ENCODE assay signal across 8 cellular contexts in the genomic region with DNA sequence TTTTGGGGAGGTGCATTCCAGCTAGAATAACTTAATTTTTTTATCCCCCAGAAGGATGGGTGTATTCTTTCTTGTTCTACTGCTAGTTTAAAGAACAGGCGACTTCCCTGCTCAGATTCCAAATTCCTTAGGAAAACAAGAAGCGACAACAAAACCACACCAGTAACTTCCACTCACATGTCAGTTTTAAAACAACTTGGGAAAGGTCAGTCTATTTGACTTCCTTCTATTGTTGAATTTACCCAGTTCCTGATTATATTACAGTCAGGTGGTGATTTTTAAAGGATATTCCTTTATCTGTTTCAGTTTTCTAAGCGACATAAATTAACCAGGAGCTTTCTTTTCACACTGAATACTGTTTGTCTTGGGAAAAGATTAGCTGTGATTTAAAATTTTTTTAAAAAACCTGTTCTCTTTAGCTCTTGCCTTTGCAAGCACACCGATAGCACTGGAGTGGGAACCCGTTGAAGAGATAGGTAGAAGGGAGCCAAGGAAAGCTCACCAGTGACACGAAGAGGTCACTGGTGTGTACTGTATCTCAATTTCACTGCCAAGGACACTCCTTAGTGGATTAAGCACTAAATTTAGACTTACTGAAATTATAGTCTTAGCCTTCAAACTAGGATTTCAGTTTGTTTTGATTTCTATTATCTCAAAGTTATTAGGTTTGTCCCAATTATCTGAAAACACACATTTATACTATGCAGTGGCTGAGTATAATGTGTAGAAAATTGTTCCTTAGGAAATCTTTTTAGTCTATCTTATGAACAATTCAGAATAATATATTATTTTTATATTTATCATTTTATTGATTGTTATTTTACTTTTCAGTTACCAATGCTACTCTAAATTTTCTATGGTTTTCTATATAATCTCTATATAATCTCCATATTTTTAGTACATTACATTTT. TPM values are rescaled to one million over a fixed set of nuclear protein-coding genes. Genes with fewer than 3 reads are reported as not detected.
DNase-seq lines count a peak whose midpoint lies in the region; ATAC-seq, FAIRE-seq and TF ChIP-seq lines count a peak whose summit lies in the region.

No MANE protein-coding gene starts in this region.

- in situ Hi-C loops in ACHN (cut with HindIII; ENCODE audit: low pct_ligation_motif_present, low pct_unique_long_range_greater_than_20kb, low sequenced_read_pairs): no loop called here
- in situ Hi-C loops in Panc1 (cut with HindIII; ENCODE audit: low pct_unique_long_range_greater_than_20kb, low sequenced_read_pairs): no loop called here

- no peaks in the 10 kb centered on the region for H3K79me2 ChIP-seq in mesendoderm (ENCODE audit: control insufficient read depth, insufficient read depth, low read length)

- no peak overlapping the region for H2AK5ac ChIP-seq in mesendoderm (ENCODE audit: low read length)

- H3K4me2 ChIP-seq in mesendoderm (ENCODE audit: low read length): no peak overlapping the region

- intact Hi-C loops in Panc1 (cut with micrococcal nuclease; ENCODE audit: unreplicated experiment) (loop anchor here (5.0 kb wide), 1 partner anchor 1097 kb away; no protein-coding TSS in a partner anchor), uterus (cut with DNase I; ENCODE audit: low total_unique reads) (no loop called here)

- no peaks in the 10 kb centered on the region for H3K36me3 Mint-ChIP-seq in effector memory CD8-positive, alpha-beta T cell (ENCODE audit: insufficient read depth)

- H3K36me3 ChIP-seq in MG63: no peaks in the 10 kb centered on the region
- no peaks in the 10 kb centered on the region for H3K36me3 ChIP-seq in Panc1 (ENCODE audit: control insufficient read depth, insufficient read depth, low read length)
- no peaks in the 10 kb centered on the region for H3K36me3 ChIP-seq in mesendoderm (ENCODE audit: control insufficient read depth, insufficient read depth, low read length)
- H3K36me3 ChIP-seq in uterus: no peaks in the 10 kb centered on the region

- no peak overlapping the region for H3K4me3 Mint-ChIP-seq in effector memory CD8-positive, alpha-beta T cell

- H2BK15ac ChIP-seq in mesendoderm (replicated peaks; ENCODE audit: low read depth): no peak overlapping the region

- H3K4me1 ChIP-seq in Panc1 (ENCODE audit: control insufficient read depth, insufficient read depth, low read length) (no peaks in the 10 kb centered on the region), mesendoderm (ENCODE audit: control insufficient read depth, low read depth, low read length) (no peaks in the 10 kb centered on the region), uterus (no peaks in the 10 kb centered on the region)

- no peak overlapping the region for H3K4ac ChIP-seq in mesendoderm (ENCODE audit: low read depth, low read length)

- H3K9me3 ChIP-seq in MG63 (0 out of 2 replicates have a peak, but pooled peaks cover 2% of the 10 kb centered on the region), Panc1 (ENCODE audit: control insufficient read depth, insufficient read depth, low read depth, low read length) (no peaks in the 10 kb centered on the region), uterus (no peaks in the 10 kb centered on the region)

- no peak overlapping the region for H3K27ac ChIP-seq in Panc1 (ENCODE audit: low read length)
- no peak overlapping the region for H3K27ac ChIP-seq in mesendoderm (ENCODE audit: low read depth, low read length)
- H3K27ac ChIP-seq in uterus: peak overlapping the region; percentile 22 to 25

- peak; percentile 99 for ATAC-seq in HG02571 (IDR thresholded peaks at IDR 0.05; ENCODE audit: unreplicated experiment)
- peak; percentile 100 for ATAC-seq in Panc1
- ATAC-seq in effector memory CD8-positive, alpha-beta T cell (replicated peaks): peak; percentile 45

- POLR2A ChIA-PET in Panc1 (lab: Charles Lee): no interaction called here

- no peaks in the 10 kb centered on the region for H3K79me1 ChIP-seq in mesendoderm (ENCODE audit: low read length)

- no peak overlapping the region for H4K8ac ChIP-seq in mesendoderm (ENCODE audit: low read depth, low read length)

- no TSS peak for BruUV-seq in Panc1 (replicated peaks; lab: Mats Ljungman, UMichigan)

- H2BK120ac ChIP-seq in mesendoderm (ENCODE audit: low read depth, low read length): no peak overlapping the region

- no peak overlapping the region for H3K23ac ChIP-seq in mesendoderm (ENCODE audit: low read length)

- H4K5ac ChIP-seq in mesendoderm (ENCODE audit: low read length): no peak overlapping the region

- H2BK5ac ChIP-seq in mesendoderm (ENCODE audit: low read length): no peak overlapping the region

- no peak overlapping the region for H3K18ac ChIP-seq in mesendoderm (ENCODE audit: low read length)

- peaks cover 28% of the 10 kb centered on the region in 2 donors for H3K27me3 Mint-ChIP-seq in effector memory CD8-positive, alpha-beta T cell

- TF ChIP-seq POLR2A in GM12891 (IDR thresholded peaks at IDR 0.05; ENCODE audit: low read depth, low read length) (no peak), uterus (IDR thresholded peaks at IDR 0.05) (no peak)

- FAIRE-seq in GM12891 (lab: Jason Lieb, UNC): peak; percentile 92

- H3K27me3 ChIP-seq in MG63: no peaks in the 10 kb centered on the region
- H3K27me3 ChIP-seq in Panc1 (ENCODE audit: control insufficient read depth, insufficient read depth, low read length): no peaks in the 10 kb centered on the region
- no peaks in the 10 kb centered on the region for H3K27me3 ChIP-seq in mesendoderm (ENCODE audit: insufficient read depth, low read length, poor library complexity)
- no peaks in the 10 kb centered on the region for H3K27me3 ChIP-seq in uterus

- WGBS in mesendoderm (ENCODE audit: extremely low coverage, insufficient coverage, low lambda C conversion rate): no CpG with 5 or more reads among the region's 6 CpGs

- no peaks in the 10 kb centered on the region for H3K4me1 Mint-ChIP-seq in effector memory CD8-positive, alpha-beta T cell (ENCODE audit: low read depth in 2 of 2)

- no peak overlapping the region for H3K56ac ChIP-seq in mesendoderm (ENCODE audit: low read length)

- H3K9me3 Mint-ChIP-seq in effector memory CD8-positive, alpha-beta T cell: no peaks in the 10 kb centered on the region

- peak; percentile 79 for DNase-seq in ACHN
- no peak for DNase-seq in GM12891 (ENCODE audit: insufficient read length, low spot score)
- DNase-seq in MG63: peak; percentile 51
- no peak for DNase-seq in Panc1 (ENCODE audit: low read depth, low spot score)
- no peak for DNase-seq in effector memory CD8-positive, alpha-beta T cell
- DNase-seq in mesendoderm: peak; percentile 84
- DNase-seq in uterus: peak; percentile 46 to 55

- H3K4me3 ChIP-seq in MG63: no peak overlapping the region
- no peak overlapping the region for H3K4me3 ChIP-seq in Panc1 (ENCODE audit: low read depth in 2 of 2, low read length in 2 of 2)
- no peak overlapping the region for H3K4me3 ChIP-seq in mesendoderm (ENCODE audit: low read length)
- H3K4me3 ChIP-seq in uterus: no peak overlapping the region

- H3K9ac ChIP-seq in mesendoderm (ENCODE audit: low read length): no peak overlapping the region

- peak; percentile 93 for TF ChIP-seq CTCF in Panc1 (IDR thresholded peaks at IDR 0.05)
- TF ChIP-seq CTCF in uterus (IDR thresholded peaks at IDR 0.05): peak; percentile 39 to 67 (median 60)

- no peak overlapping the region for H3K27ac Mint-ChIP-seq in effector memory CD8-positive, alpha-beta T cell

- CTCF ChIA-PET in Panc1 (lab: Charles Lee): interaction anchor here (0.5 to 1.2 kb wide), 4 partner anchors 30 to 923 kb away, joined by 3 to 5 read pairs (median 4); no protein-coding TSS in a partner anchor

TF ChIP-seq in GM12891, 5 proteins besides CTCF, POLR2A, EP300 and RAD21:
- TF ChIP-seq POLR2AphosphoS5 (IDR thresholded peaks at IDR 0.05; ENCODE audit: low read depth, low read length): no peak
- no peak for TF ChIP-seq TAF1 (IDR thresholded peaks at IDR 0.05; ENCODE audit: low read depth, low read length)
- no peak for TF ChIP-seq SPI1 (IDR thresholded peaks at IDR 0.05; ENCODE audit: low read depth, low read length)
- TF ChIP-seq PAX5 (IDR thresholded peaks at IDR 0.05; ENCODE audit: insufficient read depth, low read length, severe bottlenecking): no peak
- TF ChIP-seq POU2F2 (IDR thresholded peaks at IDR 0.05; ENCODE audit: low read depth, low read length): no peak

RNA-seq across cellular contexts. Expression of a gene that starts 22.3 kb away (rescaled TPM):
- 41.6 TPM for polyA plus RNA-seq in GM12891 (2012; ENCODE audit: low read depth, missing spikeins)
- total RNA-seq in MG63 (2014; rRNA removed; shearing (Covaris generic); ENCODE audit: low replicate concordance): 70.3 and 78.1 TPM in 2 replicates
- 35.3 TPM for total RNA-seq in Panc1 (2021; ENCODE audit: unreplicated experiment)
- 30.9 TPM for polyA plus RNA-seq in Panc1 (2012; ENCODE audit: insufficient read length)
- polyA plus RNA-seq in mesendoderm (2013, experiment 1 of 2): 91.9 TPM
- polyA plus RNA-seq in mesendoderm (2013, experiment 2 of 2): 90.6 TPM
- 100 to 1,000 TPM in 1 of 4 donors, 10 to 100 TPM in 3; 14.9 to 140 (median 42.6) TPM for total RNA-seq in uterus

Comparison
In these comparisons a context has a peak if more than half of its experiments do, and no peak if none do; other contexts are left out.
1. DNase-seq: peak in ACHN (single experiment), MG63 (single experiment), mesendoderm (single experiment) and uterus (2 of 2); none in GM12891 (single experiment), Panc1 (single experiment) and effector memory CD8-positive, alpha-beta T cell (0 of 3).
2. ATAC-seq: peak in every context shown above with its lines; median percentile 100 in Panc1; 99 in HG02571; 45 in effector memory CD8-positive, alpha-beta T cell.
3. H3K27ac ChIP-seq: peak in uterus (2 of 2); none in Panc1 (single experiment) and mesendoderm (single experiment).